Comparison of ENCODE assay signal across 13 cellular contexts in the genomic region with DNA sequence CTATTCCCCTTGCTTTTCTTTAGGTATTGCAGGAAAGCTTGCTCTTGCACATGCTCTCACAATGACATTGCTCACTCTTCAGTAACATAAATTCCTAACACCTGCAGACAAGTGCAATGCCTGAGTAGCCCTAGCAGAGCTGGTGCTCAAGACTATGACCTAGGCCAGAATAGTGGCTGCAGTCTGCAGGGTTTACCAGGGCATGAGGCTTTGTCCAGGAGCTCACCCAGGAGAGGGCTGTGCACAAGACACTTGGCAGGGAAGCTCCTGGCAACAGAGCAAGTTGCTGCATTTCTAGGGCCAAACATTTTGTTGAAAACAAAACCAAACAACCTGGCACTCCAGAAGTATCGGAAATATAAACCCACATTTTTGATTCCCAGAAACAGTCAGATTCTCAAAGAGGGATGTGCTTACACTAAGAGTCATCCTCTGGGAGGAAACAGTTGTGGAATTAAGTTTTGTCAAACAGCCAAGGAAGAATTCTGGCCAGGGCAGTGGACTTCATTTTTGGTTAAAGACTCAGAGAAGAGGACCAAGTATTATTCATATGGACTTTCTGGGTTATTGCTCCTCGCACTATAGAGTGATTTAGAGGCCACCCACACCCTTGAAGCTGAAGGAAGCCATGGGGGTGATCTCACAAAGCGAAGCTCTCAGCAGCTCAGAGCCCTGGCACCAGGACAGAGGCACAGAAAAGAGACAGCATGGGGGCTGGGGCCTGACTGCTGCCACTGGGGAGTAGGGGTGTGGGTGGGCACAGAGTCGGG. TPM values are rescaled to one million over a fixed set of nuclear protein-coding genes. Genes with fewer than 3 reads are reported as not detected.
A peak's percentile ranks its signal among the peaks of the same experiment; 100 is the strongest.
DNase-seq lines count a peak whose midpoint lies in the region; ATAC-seq, FAIRE-seq and TF ChIP-seq lines count a peak whose summit lies in the region.
"Had no signal": no experiment of that assay in that cellular context is flagged by ENCODE, and none has a peak within 500 bp of the region (broad histone marks: within the 10 kb centered on the region; RNA-seq: fewer than 3 reads in every experiment).

No MANE protein-coding gene starts in this region.

- H3K36me3 ChIP-seq in thymus (ENCODE audit: control insufficient read depth, insufficient read depth) = peaks cover 62% of the 10 kb centered on the region

- no peaks in the 10 kb centered on the region for H3K4me1 Mint-ChIP-seq in activated naive CD4-positive, alpha-beta T cell treated with anti-CD3 and anti-CD28 coated beads, Interleukin-2, amount 50 U/mL, for 24 hours
- H3K4me1 Mint-ChIP-seq in activated naive CD8-positive, alpha-beta T cell treated with anti-CD3 and anti-CD28 coated beads for 36 hours = no peaks in the 10 kb centered on the region

- H3K4me3 Mint-ChIP-seq in activated naive CD4-positive, alpha-beta T cell treated with anti-CD3 and anti-CD28 coated beads, Interleukin-2, amount 50 U/mL, for 24 hours = no peak overlapping the region
- no peak overlapping the region for H3K4me3 Mint-ChIP-seq in activated naive CD8-positive, alpha-beta T cell treated with anti-CD3 and anti-CD28 coated beads for 36 hours

- 97% methylated on average over 4 of the region's 4 CpGs for WGBS in thymus

- DNase-seq in activated naive CD4-positive, alpha-beta T cell treated with anti-CD3 and anti-CD28 coated beads, Interleukin-2, amount 50 U/mL, for 16 hours = no peak
- peak; percentile 78 for DNase-seq in astrocyte of the hippocampus (ENCODE audit: low read depth, low spot score)
- DNase-seq in left lobe of liver (ENCODE audit: low spot score) = no peak
- no peak for DNase-seq in activated naive CD8-positive, alpha-beta T cell treated with anti-CD3 and anti-CD28 coated beads for 36 hours
- DNase-seq in GM12891 (ENCODE audit: insufficient read length, low spot score) = no peak
- no peak for DNase-seq in NCI-H1694 treated with DMSO at 0.1 percent for 48 hours (lab: John Stamatoyannopoulos, UW)
- DNase-seq: ACHN; activated CD4-positive, alpha-beta T cell treated with anti-CD3 and anti-CD28 coated beads for 4 hours; NCI-H2081; small intestine had no signal

- TF ChIP-seq POLR2A in GM12891 (IDR thresholded peaks at IDR 0.05; ENCODE audit: low read depth, low read length) = no peak

- peak overlapping the region; percentile 10 for H3K27ac ChIP-seq in thymus (ENCODE audit: low read depth)

- peak; percentile 47 for ATAC-seq in left lobe of liver
- ATAC-seq: esophagus mucosa had no signal

- no peak overlapping the region for H3K4me3 ChIP-seq in thymus (ENCODE audit: low read length)

- H3K27me3 Mint-ChIP-seq in activated naive CD4-positive, alpha-beta T cell treated with anti-CD3 and anti-CD28 coated beads, Interleukin-2, amount 50 U/mL, for 24 hours = no peaks in the 10 kb centered on the region
- H3K27me3 Mint-ChIP-seq in activated naive CD8-positive, alpha-beta T cell treated with anti-CD3 and anti-CD28 coated beads for 36 hours = no peaks in the 10 kb centered on the region

- H3K4me1 ChIP-seq in thymus (ENCODE audit: control insufficient read depth, insufficient read depth, low read length) = no peaks in the 10 kb centered on the region

- H3K36me3 Mint-ChIP-seq in activated naive CD4-positive, alpha-beta T cell treated with anti-CD3 and anti-CD28 coated beads, Interleukin-2, amount 50 U/mL, for 24 hours = peaks cover 10% of the 10 kb centered on the region
- peaks cover 25% of the 10 kb centered on the region for H3K36me3 Mint-ChIP-seq in activated naive CD8-positive, alpha-beta T cell treated with anti-CD3 and anti-CD28 coated beads for 36 hours

- H3K9me3 Mint-ChIP-seq in activated naive CD4-positive, alpha-beta T cell treated with anti-CD3 and anti-CD28 coated beads, Interleukin-2, amount 50 U/mL, for 24 hours = no peaks in the 10 kb centered on the region
- no peaks in the 10 kb centered on the region for H3K9me3 Mint-ChIP-seq in activated naive CD8-positive, alpha-beta T cell treated with anti-CD3 and anti-CD28 coated beads for 36 hours

- no peaks in the 10 kb centered on the region for H3K9me3 ChIP-seq in thymus (ENCODE audit: control insufficient read depth)

- peak overlapping the region; percentile 41 for H3K27ac Mint-ChIP-seq in activated naive CD4-positive, alpha-beta T cell treated with anti-CD3 and anti-CD28 coated beads, Interleukin-2, amount 50 U/mL, for 24 hours
- no peak overlapping the region for H3K27ac Mint-ChIP-seq in activated naive CD8-positive, alpha-beta T cell treated with anti-CD3 and anti-CD28 coated beads for 36 hours

- no peak for FAIRE-seq in GM12891 (lab: Jason Lieb, UNC)
- FAIRE-seq: small intestine had no signal

- H3K27me3 ChIP-seq in thymus (ENCODE audit: control insufficient read depth, insufficient read depth) = no peaks in the 10 kb centered on the region

TF ChIP-seq in GM12891, 5 proteins besides CTCF, POLR2A, EP300 and RAD21:
- TF ChIP-seq POLR2AphosphoS5 (IDR thresholded peaks at IDR 0.05; ENCODE audit: low read depth, low read length) (no peak), SPI1 (IDR thresholded peaks at IDR 0.05; ENCODE audit: low read depth, low read length) (no peak), POU2F2 (IDR thresholded peaks at IDR 0.05; ENCODE audit: low read depth, low read length) (no peak), PAX5 (IDR thresholded peaks at IDR 0.05; ENCODE audit: insufficient read depth, low read length, severe bottlenecking) (no peak), TAF1 (IDR thresholded peaks at IDR 0.05; ENCODE audit: low read depth, low read length) (no peak)

RNA-seq across cellular contexts. Expression of a gene that starts 44.9 kb away (rescaled TPM):
- total RNA-seq in left lobe of liver = 42.9 TPM
- polyA plus RNA-seq in thymus = 206 TPM
- 100 to 1,000 TPM; 201 to 208 TPM for total RNA-seq in activated naive CD8-positive, alpha-beta T cell treated with anti-CD3 and anti-CD28 coated beads for 36 hours
- polyA plus RNA-seq in GM12891 (2012; ENCODE audit: low read depth, missing spikeins) = 86.5 TPM
